17 cellular contexts compared by ENCODE assay signal in genomic region chr18:44957025-44957424, GRCh38.
DNase-seq lines count a peak whose midpoint lies in the region; ATAC-seq and TF ChIP-seq lines count a peak whose summit lies in the region.
"Had no signal": no experiment of that assay in that cellular context is flagged by ENCODE, and none has a peak within 500 bp of the region (broad histone marks: within the 10 kb centered on the region; RNA-seq: fewer than 3 reads in every experiment).

No MANE protein-coding gene starts in this region.

- DNase-seq in Right ventricle myocardium superior (no peak), cardiac septum (ENCODE audit: low spot score) (no peak), foreskin fibroblast (peak; percentile 11 to 50), left cardiac atrium (no peak), HK-2 (ENCODE audit: unreplicated experiment) (no peak), NCI-H82 (lab: John Stamatoyannopoulos, UW) (no peak)
- DNase-seq in stimulated activated naive B cell treated with anti-CD40 and anti-IgM and Interleukin-4, amounts not matched to agents 10 μg/mL and 1 μg/mL and 100 μg/mL, for 72 hours, result no peak
- DNase-seq: Caco-2; CD4-positive, CD25-positive, alpha-beta regulatory T cell; CD8-positive, alpha-beta T cell; DMS153; DND-41; GM23248; H7; HCEC 1CT had no signal

- ATAC-seq in Right ventricle myocardium superior (ENCODE audit: poor library complexity) (peak; percentile 68), left cardiac atrium (peak; percentile 18 to 62)
- no peak for ATAC-seq in stimulated activated naive B cell treated with anti-CD40 and anti-IgM and Interleukin-4, amounts not matched to agents 10 μg/mL and 1 μg/mL and 100 μg/mL, for 72 hours (replicated peaks)
- ATAC-seq: CD8-positive, alpha-beta T cell had no signal

- H3K27ac Mint-ChIP-seq in stimulated activated naive B cell treated with anti-CD40 and anti-IgM and Interleukin-4, amounts not matched to agents 10 μg/mL and 1 μg/mL and 100 μg/mL, for 72 hours, result peak overlapping the region; percentile 37
- H3K27ac Mint-ChIP-seq: B cell; CD4-positive, CD25-positive, alpha-beta regulatory T cell; CD8-positive, alpha-beta T cell had no signal

- H3K4me3 ChIP-seq in foreskin fibroblast (ENCODE audit: low read depth in 1 of 2, low read length in 2 of 2), result no peak overlapping the region
- H3K4me3 ChIP-seq: BLaER1, GM23248 had no signal

- peaks cover 0 to under 1% of the 10 kb centered on the region in 2 donors for H3K9me3 Mint-ChIP-seq in stimulated activated naive B cell treated with anti-CD40 and anti-IgM and Interleukin-4, amounts not matched to agents 10 μg/mL and 1 μg/mL and 100 μg/mL, for 72 hours
- H3K9me3 Mint-ChIP-seq: CD8-positive, alpha-beta T cell had no signal

- intact Hi-C loops in Right ventricle myocardium superior (cut with DNase I) (no loop called here), cardiac septum (cut with DNase I) (loop anchor here (2.0 to 5.0 kb wide), 2 partner anchors 110 to 255 kb away; no protein-coding TSS in a partner anchor), left cardiac atrium (cut with DNase I) (no loop called here)

- no peak overlapping the region for H3K4me3 Mint-ChIP-seq in stimulated activated naive B cell treated with anti-CD40 and anti-IgM and Interleukin-4, amounts not matched to agents 10 μg/mL and 1 μg/mL and 100 μg/mL, for 72 hours
- H3K4me3 Mint-ChIP-seq: B cell; CD4-positive, CD25-positive, alpha-beta regulatory T cell; CD8-positive, alpha-beta T cell had no signal

- no peaks in the 10 kb centered on the region for H3K27me3 Mint-ChIP-seq in stimulated activated naive B cell treated with anti-CD40 and anti-IgM and Interleukin-4, amounts not matched to agents 10 μg/mL and 1 μg/mL and 100 μg/mL, for 72 hours
- H3K27me3 Mint-ChIP-seq: B cell had no signal

- no peak for TF ChIP-seq CTCF in foreskin fibroblast (IDR thresholded peaks at IDR 0.05; ENCODE audit: low read depth, low read length)

- peaks cover 26 to 43% of the 10 kb centered on the region in 2 donors for H3K4me1 Mint-ChIP-seq in stimulated activated naive B cell treated with anti-CD40 and anti-IgM and Interleukin-4, amounts not matched to agents 10 μg/mL and 1 μg/mL and 100 μg/mL, for 72 hours
- H3K4me1 Mint-ChIP-seq: CD4-positive, CD25-positive, alpha-beta regulatory T cell had no signal

- H3K36me3 Mint-ChIP-seq in stimulated activated naive B cell treated with anti-CD40 and anti-IgM and Interleukin-4, amounts not matched to agents 10 μg/mL and 1 μg/mL and 100 μg/mL, for 72 hours, result peaks cover 79 to 97% of the 10 kb centered on the region in 2 donors
- H3K36me3 Mint-ChIP-seq: CD4-positive, CD25-positive, alpha-beta regulatory T cell; CD8-positive, alpha-beta T cell had no signal

Comparison
In these comparisons a context has a peak if more than half of its experiments do, and no peak if none do; other contexts are left out.
1. ATAC-seq: peak in Right ventricle myocardium superior (single experiment) and left cardiac atrium (2 of 2); none in stimulated activated naive B cell treated with anti-CD40 and anti-IgM and Interleukin-4, amounts not matched to agents 10 μg/mL and 1 μg/mL and 100 μg/mL, for 72 hours (0 of 2).
2. DNase-seq: peak in foreskin fibroblast (2 of 2); none in Right ventricle myocardium superior (single experiment), cardiac septum (single experiment), left cardiac atrium (single experiment), stimulated activated naive B cell treated with anti-CD40 and anti-IgM and Interleukin-4, amounts not matched to agents 10 μg/mL and 1 μg/mL and 100 μg/mL, for 72 hours (single experiment), HK-2 (single experiment) and NCI-H82 (single experiment).